30 cellular contexts compared by ENCODE assay signal in the genomic region with DNA sequence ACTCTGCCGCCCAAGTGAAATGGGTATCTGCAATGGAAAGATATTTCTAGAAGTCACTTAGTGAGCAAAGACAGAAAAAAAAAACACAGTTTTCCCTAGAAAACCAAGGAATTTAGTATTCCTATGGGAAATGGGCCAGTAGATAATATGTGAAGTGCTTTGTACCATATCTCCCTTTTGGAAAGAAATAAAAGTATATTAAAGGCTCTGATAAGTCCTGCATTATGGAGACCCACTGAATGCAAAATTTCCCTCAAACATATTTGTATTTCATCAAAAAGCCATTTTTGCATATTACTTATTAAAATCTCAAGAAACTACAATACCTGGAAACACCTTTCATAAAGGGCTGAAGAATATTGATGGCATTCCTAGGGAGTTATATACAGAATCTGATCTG. TPM values are rescaled to one million over a fixed set of nuclear protein-coding genes. Genes with fewer than 3 reads are reported as not detected.
"Had no signal": no experiment of that assay in that cellular context is flagged by ENCODE, and none has a peak within 500 bp of the region (broad histone marks: within the 10 kb centered on the region; RNA-seq: fewer than 3 reads in every experiment).

No MANE protein-coding gene starts in this region.

- H3K9me3 ChIP-seq: suprapubic skin, testis, thoracic aorta, thyroid gland, tibial artery, tibial nerve, transverse colon, upper lobe of left lung, upper lobe of right lung, uterus, vagina had no signal

- H3K27ac Mint-ChIP-seq: stimulated activated effector memory CD8-positive, alpha-beta T cell treated with anti-CD3 and anti-CD28 coated beads, Interleukin-12 subunit alpha, Interleukin-12 subunit beta, amount 100 ng/mL, for 72 hours; stimulated activated memory B cell treated with anti-CD40 and anti-IgM and Interleukin-4, amounts not matched to agents 10 μg/mL and 1 μg/mL and 100 μg/mL, for 72 hours; stimulated activated naive B cell treated with anti-CD40 and anti-IgM and Interleukin-4, amounts not matched to agents 10 μg/mL and 1 μg/mL and 100 μg/mL, for 72 hours; stimulated activated naive CD8-positive, alpha-beta T cell treated with anti-CD3 and anti-CD28 coated beads, Interleukin-15, Interleukin-2, amounts not matched to agents 100 ng/mL and 50 ng/mL, for 24 hours; type B pancreatic cell had no signal

- H3K4me1 Mint-ChIP-seq: stimulated activated effector memory CD8-positive, alpha-beta T cell treated with anti-CD3 and anti-CD28 coated beads, Interleukin-12 subunit alpha, Interleukin-12 subunit beta, amount 100 ng/mL, for 72 hours; stimulated activated memory B cell treated with anti-CD40 and anti-IgM and Interleukin-4, amounts not matched to agents 10 μg/mL and 1 μg/mL and 100 μg/mL, for 72 hours; stimulated activated naive B cell treated with anti-CD40 and anti-IgM and Interleukin-4, amounts not matched to agents 10 μg/mL and 1 μg/mL and 100 μg/mL, for 72 hours; stimulated activated naive CD8-positive, alpha-beta T cell treated with anti-CD3 and anti-CD28 coated beads, Interleukin-15, amount 100 ng/mL, for 72 hours had no signal

- H3K27ac ChIP-seq: stomach, suprapubic skin, testis, thoracic aorta, thyroid gland, tibial artery, tibial nerve, transverse colon, upper lobe of left lung, upper lobe of right lung, uterus, vagina had no signal

- FAIRE-seq: urothelium cell line had no signal

- DNase-seq: stimulated activated CD4-positive, alpha-beta T cell treated with anti-CD3 and anti-CD28 coated beads, Interleukin-2, amount 100 ng/mL, for 48 hours; stimulated activated CD4-positive, alpha-beta T cell treated with anti-CD3 and anti-CD28 coated beads, Interleukin-4, amount 100 ng/mL, for 1 hour; stimulated activated CD4-positive, alpha-beta T cell treated with anti-CD3 and anti-CD28 coated beads, Interleukin-4, amount 100 ng/mL, for 24 hours; stimulated activated CD4-positive, alpha-beta T cell treated with anti-CD3 and anti-CD28 coated beads, Interleukin-4, amount 100 ng/mL, for 4 hours; stimulated activated CD8-positive, alpha-beta memory T cell treated with anti-CD3 and anti-CD28 coated beads, Interleukin-4, amount 100 ng/mL, for 48 hours; stimulated activated naive B cell treated with anti-CD40 and anti-IgM and Interleukin-4, amounts not matched to agents 10 μg/mL and 1 μg/mL and 100 μg/mL, for 72 hours; stimulated activated naive CD4-positive, alpha-beta T cell; stimulated activated naive CD4-positive, alpha-beta T cell treated with Interleukin-2 at 50 U/mL for 16 hours; stimulated activated naive CD8-positive, alpha-beta T cell treated with anti-CD3 and anti-CD28 coated beads, Interleukin-15, amount 100 ng/mL, for 72 hours; stimulated activated naive CD8-positive, alpha-beta T cell treated with anti-CD3 and anti-CD28 coated beads, Interleukin-15, Interleukin-2, amounts not matched to agents 100 U/mL and 50 U/mL, for 24 hours; stomach; substantia nigra; testis; thyroid gland; tibial artery; transverse colon; trophoblast cell; upper lobe of left lung; upper lobe of right lung; uterus had no signal

- H3K4me1 ChIP-seq: stomach, suprapubic skin, testis, thyroid gland, tibial artery, tibial nerve, transverse colon, upper lobe of left lung, upper lobe of right lung, uterus, vagina had no signal

- H3K36me3 ChIP-seq: stomach, suprapubic skin, thoracic aorta, thyroid gland, tibial artery, tibial nerve, transverse colon, upper lobe of left lung, upper lobe of right lung, uterus, vagina had no signal

- H3K4me3 ChIP-seq: stomach, suprapubic skin, testis, thoracic aorta, thyroid gland, tibial artery, tibial nerve, transverse colon, upper lobe of left lung, upper lobe of right lung, uterus, vagina had no signal

- ATAC-seq: stimulated activated effector memory CD8-positive, alpha-beta T cell treated with anti-CD3 and anti-CD28 coated beads, Interleukin-12 subunit alpha, Interleukin-12 subunit beta, amount 100 ng/mL, for 72 hours; stimulated activated memory B cell treated with anti-CD40 and anti-IgM and Interleukin-4, amounts not matched to agents 10 μg/mL and 1 μg/mL and 100 μg/mL, for 72 hours; stimulated activated naive B cell treated with anti-CD40 and anti-IgM and Interleukin-4, amounts not matched to agents 10 μg/mL and 1 μg/mL and 100 μg/mL, for 72 hours; stimulated activated naive CD8-positive, alpha-beta T cell treated with anti-CD3 and anti-CD28 coated beads, Interleukin-15, amount 100 ng/mL, for 72 hours; stimulated activated naive CD8-positive, alpha-beta T cell treated with anti-CD3 and anti-CD28 coated beads, Interleukin-15, Interleukin-2, amounts not matched to agents 100 U/mL and 50 U/mL, for 24 hours; upper lobe of right lung had no signal

- H3K27me3 ChIP-seq: testis, thyroid gland, tibial nerve, upper lobe of left lung, uterus, vagina had no signal

- H3K4me3 Mint-ChIP-seq: stimulated activated effector memory CD8-positive, alpha-beta T cell treated with anti-CD3 and anti-CD28 coated beads, Interleukin-12 subunit alpha, Interleukin-12 subunit beta, amount 100 ng/mL, for 72 hours; stimulated activated memory B cell treated with anti-CD40 and anti-IgM and Interleukin-4, amounts not matched to agents 10 μg/mL and 1 μg/mL and 100 μg/mL, for 72 hours; stimulated activated naive B cell treated with anti-CD40 and anti-IgM and Interleukin-4, amounts not matched to agents 10 μg/mL and 1 μg/mL and 100 μg/mL, for 72 hours; stimulated activated naive CD8-positive, alpha-beta T cell treated with anti-CD3 and anti-CD28 coated beads, Interleukin-15, amount 100 ng/mL, for 72 hours; stimulated activated naive CD8-positive, alpha-beta T cell treated with anti-CD3 and anti-CD28 coated beads, Interleukin-15, Interleukin-2, amounts not matched to agents 100 ng/mL and 50 ng/mL, for 24 hours; type B pancreatic cell had no signal

- H3K36me3 Mint-ChIP-seq: stimulated activated effector memory CD8-positive, alpha-beta T cell treated with anti-CD3 and anti-CD28 coated beads, Interleukin-12 subunit alpha, Interleukin-12 subunit beta, amount 100 ng/mL, for 72 hours; stimulated activated memory B cell treated with anti-CD40 and anti-IgM and Interleukin-4, amounts not matched to agents 10 μg/mL and 1 μg/mL and 100 μg/mL, for 72 hours; stimulated activated naive B cell treated with anti-CD40 and anti-IgM and Interleukin-4, amounts not matched to agents 10 μg/mL and 1 μg/mL and 100 μg/mL, for 72 hours; type B pancreatic cell had no signal

- H3K9me3 Mint-ChIP-seq: stimulated activated effector memory CD8-positive, alpha-beta T cell treated with anti-CD3 and anti-CD28 coated beads, Interleukin-12 subunit alpha, Interleukin-12 subunit beta, amount 100 ng/mL, for 72 hours; stimulated activated naive B cell treated with anti-CD40 and anti-IgM and Interleukin-4, amounts not matched to agents 10 μg/mL and 1 μg/mL and 100 μg/mL, for 72 hours; type B pancreatic cell had no signal

RNA-seq across cellular contexts. Expression of a gene that starts 51.6 kb away (rescaled TPM):
- total RNA-seq: stomach, subcutaneous adipose tissue, thoracic aorta, transverse colon, upper lobe of right lung, vagina had no signal
